8 cellular contexts compared by ENCODE assay signal in the genomic region with DNA sequence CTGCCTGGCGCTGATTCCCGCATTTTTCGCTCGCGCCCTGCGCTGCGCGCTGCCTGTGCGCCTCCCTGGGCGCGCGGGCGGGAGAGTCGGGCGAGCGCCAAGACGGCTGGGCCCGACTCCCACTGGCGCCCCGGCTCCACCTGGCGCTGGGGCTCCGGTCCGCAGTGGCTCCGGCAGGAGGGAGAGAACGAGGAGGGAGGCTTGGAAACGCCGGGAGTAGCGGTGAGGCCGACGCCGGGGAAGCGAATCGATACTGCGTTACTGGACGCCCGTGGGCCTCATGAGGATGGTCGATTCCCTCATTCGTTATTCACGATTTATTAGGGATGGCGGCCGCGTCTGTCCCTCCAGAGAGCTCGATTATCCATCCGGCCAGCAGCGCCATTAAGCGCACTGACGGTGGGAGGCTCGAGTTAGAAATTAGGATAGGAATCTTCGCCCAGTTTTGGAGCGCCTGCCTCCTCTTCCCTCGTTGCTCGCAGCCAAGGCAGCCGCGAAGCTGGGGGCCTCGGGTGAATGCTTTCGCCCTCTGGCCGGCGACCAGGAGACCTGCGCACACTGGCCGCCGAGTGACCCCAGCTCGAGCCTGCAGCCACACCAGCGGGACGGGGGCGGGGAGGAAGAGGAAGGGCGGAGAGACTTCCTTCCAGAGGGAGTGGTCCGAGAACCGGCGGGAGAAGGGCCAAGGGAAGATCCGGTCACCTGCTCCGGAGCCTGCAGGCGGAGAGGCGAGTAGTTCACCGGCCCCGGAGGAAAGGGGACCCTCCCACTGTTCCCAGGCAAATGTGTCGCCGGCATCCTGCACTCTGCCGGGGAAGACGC. TPM values are rescaled to one million over a fixed set of nuclear protein-coding genes. Genes with fewer than 3 reads are reported as not detected.
DNase-seq lines count a peak whose midpoint lies in the region; ATAC-seq and TF ChIP-seq lines count a peak whose summit lies in the region.

No MANE protein-coding gene starts in this region.

- DNase-seq in activated naive CD4-positive, alpha-beta T cell (lab: John Stamatoyannopoulos, UW) = no peak
- DNase-seq in NCI-H226 (peak; percentile 81), adipocyte (ENCODE audit: low read depth) (peak; percentile 70), left ventricle myocardium inferior (peak; percentile 92), posterior vena cava (ENCODE audit: low spot score) (peak; percentile 96)

- H3K4me1 Mint-ChIP-seq in activated naive CD4-positive, alpha-beta T cell treated with anti-CD3 and anti-CD28 coated beads, Interleukin-2, amount 50 U/mL, for 24 hours = peaks cover 39% of the 10 kb centered on the region

- H3K4me3 Mint-ChIP-seq in activated naive CD4-positive, alpha-beta T cell treated with anti-CD3 and anti-CD28 coated beads, Interleukin-2, amount 50 U/mL, for 24 hours = peak overlapping the region; percentile 98

- intact Hi-C loops in left ventricle myocardium inferior (cut with micrococcal nuclease) (no loop called here), posterior vena cava (cut with DNase I) (no loop called here)

- peaks cover 44% of the 10 kb centered on the region for H3K4me1 ChIP-seq in adipocyte (ENCODE audit: control insufficient read depth, insufficient read depth, low read length)
- peaks cover 91% of the 10 kb centered on the region for H3K4me1 ChIP-seq in left ventricle myocardium inferior

- peak overlapping the region; percentile 96 for H3K27ac ChIP-seq in left ventricle myocardium inferior (replicated peaks)

- peaks cover 9% of the 10 kb centered on the region for H3K36me3 Mint-ChIP-seq in activated naive CD4-positive, alpha-beta T cell treated with anti-CD3 and anti-CD28 coated beads, Interleukin-2, amount 50 U/mL, for 24 hours

- H3K27me3 ChIP-seq in adipocyte (replicated peaks; ENCODE audit: control insufficient read depth, insufficient read depth, low read length) = no peaks in the 10 kb centered on the region
- H3K27me3 ChIP-seq in left ventricle myocardium inferior (ENCODE audit: low read depth) = no peaks in the 10 kb centered on the region

- no peak for TF ChIP-seq CTCF in left ventricle myocardium inferior (IDR thresholded peaks at IDR 0.05; ENCODE audit: borderline replicate concordance)

- peaks cover 16% of the 10 kb centered on the region for H3K27me3 Mint-ChIP-seq in activated naive CD4-positive, alpha-beta T cell treated with anti-CD3 and anti-CD28 coated beads, Interleukin-2, amount 50 U/mL, for 24 hours

- H3K9me3 ChIP-seq in adipocyte (ENCODE audit: control insufficient read depth, low read length) = no peaks in the 10 kb centered on the region
- no peaks in the 10 kb centered on the region for H3K9me3 ChIP-seq in left ventricle myocardium inferior (replicated peaks)

- H3K4me3 ChIP-seq in adipocyte (ENCODE audit: low read length) (peak overlapping the region; percentile 81), left ventricle myocardium inferior (peak overlapping the region; percentile 78)

- ATAC-seq in GM19351 (IDR thresholded peaks at IDR 0.05; ENCODE audit: unreplicated experiment) (no peak), GM18502 (IDR thresholded peaks at IDR 0.05; ENCODE audit: poor library complexity, unreplicated experiment) (no peak)

- H3K36me3 ChIP-seq in adipocyte (ENCODE audit: control insufficient read depth, insufficient read depth, low read length, severe bottlenecking) (peaks cover 3% of the 10 kb centered on the region), left ventricle myocardium inferior (peaks cover 7% of the 10 kb centered on the region)

- H3K9ac ChIP-seq in adipocyte (ENCODE audit: low read length) = peak overlapping the region; percentile 82

- H3K9me3 Mint-ChIP-seq in activated naive CD4-positive, alpha-beta T cell treated with anti-CD3 and anti-CD28 coated beads, Interleukin-2, amount 50 U/mL, for 24 hours = no peaks in the 10 kb centered on the region

- H3K27ac Mint-ChIP-seq in activated naive CD4-positive, alpha-beta T cell treated with anti-CD3 and anti-CD28 coated beads, Interleukin-2, amount 50 U/mL, for 24 hours = no peak overlapping the region

RNA-seq across cellular contexts. Expression of gene PCGF2, which starts 1.3 kb away (rescaled TPM):
- total RNA-seq in left ventricle myocardium inferior (20.7 TPM), posterior vena cava (10 to 100 TPM; 51.3 to 53.9 TPM)

RNA-seq across cellular contexts. Expression of gene PSMB3, which starts 3.1 kb away (rescaled TPM):
- 149 TPM for total RNA-seq in left ventricle myocardium inferior
- total RNA-seq in posterior vena cava = 100 to 1,000 TPM; 133 to 137 TPM

RNA-seq across cellular contexts. Expression of gene CISD3, which starts 19.3 kb away (rescaled TPM):
- total RNA-seq in left ventricle myocardium inferior = 75.9 TPM
- 10 to 100 TPM; 24.7 to 27.4 TPM for total RNA-seq in posterior vena cava

RNA-seq across cellular contexts. Expression of gene MLLT6, which starts 44.4 kb away (rescaled TPM):
- 74.1 TPM for total RNA-seq in left ventricle myocardium inferior
- 10 to 100 TPM; 79.7 to 82.4 TPM for total RNA-seq in posterior vena cava

RNA-seq across cellular contexts. Expression of gene PIP4K2B, which starts 49.9 kb away (rescaled TPM):
- total RNA-seq in left ventricle myocardium inferior (42.7 TPM), posterior vena cava (10 to 100 TPM; 38.7 to 45.7 TPM)

Comparison
In these comparisons a context has a peak if more than half of its experiments do, and no peak if none do; other contexts are left out.
1. DNase-seq: peak in NCI-H226 (single experiment), adipocyte (single experiment), left ventricle myocardium inferior (single experiment) and posterior vena cava (single experiment); none in activated naive CD4-positive, alpha-beta T cell (0 of 4).